Comparison of ENCODE assay signal across 3 cellular contexts in the genomic region with DNA sequence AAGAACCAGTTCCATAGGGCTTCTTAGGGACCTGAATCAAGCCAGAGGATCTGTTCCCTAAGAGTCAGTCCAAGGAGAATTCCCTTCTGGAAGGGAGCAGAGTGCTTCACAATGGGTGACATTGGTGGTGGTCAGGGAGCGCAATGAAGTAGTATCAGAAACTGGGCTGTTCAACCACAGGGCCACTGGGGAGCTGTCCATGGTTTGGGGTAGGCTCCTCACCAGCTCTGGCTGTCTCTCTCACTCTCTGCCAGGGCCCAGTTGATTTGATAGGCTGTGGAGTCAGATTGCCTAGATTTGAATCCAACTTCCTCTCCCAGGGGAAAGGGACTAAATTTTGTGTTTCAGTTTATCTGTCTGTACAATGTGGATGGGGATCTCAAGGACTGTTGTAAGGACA.
A peak's percentile ranks its signal among the peaks of the same experiment; 100 is the strongest.
TF ChIP-seq lines count a peak whose summit lies in the region.

No MANE protein-coding gene starts in this region.

TF ChIP-seq in PFSK-1, 5 proteins besides CTCF, POLR2A, EP300 and RAD21:
- TF ChIP-seq, protein P1, sequence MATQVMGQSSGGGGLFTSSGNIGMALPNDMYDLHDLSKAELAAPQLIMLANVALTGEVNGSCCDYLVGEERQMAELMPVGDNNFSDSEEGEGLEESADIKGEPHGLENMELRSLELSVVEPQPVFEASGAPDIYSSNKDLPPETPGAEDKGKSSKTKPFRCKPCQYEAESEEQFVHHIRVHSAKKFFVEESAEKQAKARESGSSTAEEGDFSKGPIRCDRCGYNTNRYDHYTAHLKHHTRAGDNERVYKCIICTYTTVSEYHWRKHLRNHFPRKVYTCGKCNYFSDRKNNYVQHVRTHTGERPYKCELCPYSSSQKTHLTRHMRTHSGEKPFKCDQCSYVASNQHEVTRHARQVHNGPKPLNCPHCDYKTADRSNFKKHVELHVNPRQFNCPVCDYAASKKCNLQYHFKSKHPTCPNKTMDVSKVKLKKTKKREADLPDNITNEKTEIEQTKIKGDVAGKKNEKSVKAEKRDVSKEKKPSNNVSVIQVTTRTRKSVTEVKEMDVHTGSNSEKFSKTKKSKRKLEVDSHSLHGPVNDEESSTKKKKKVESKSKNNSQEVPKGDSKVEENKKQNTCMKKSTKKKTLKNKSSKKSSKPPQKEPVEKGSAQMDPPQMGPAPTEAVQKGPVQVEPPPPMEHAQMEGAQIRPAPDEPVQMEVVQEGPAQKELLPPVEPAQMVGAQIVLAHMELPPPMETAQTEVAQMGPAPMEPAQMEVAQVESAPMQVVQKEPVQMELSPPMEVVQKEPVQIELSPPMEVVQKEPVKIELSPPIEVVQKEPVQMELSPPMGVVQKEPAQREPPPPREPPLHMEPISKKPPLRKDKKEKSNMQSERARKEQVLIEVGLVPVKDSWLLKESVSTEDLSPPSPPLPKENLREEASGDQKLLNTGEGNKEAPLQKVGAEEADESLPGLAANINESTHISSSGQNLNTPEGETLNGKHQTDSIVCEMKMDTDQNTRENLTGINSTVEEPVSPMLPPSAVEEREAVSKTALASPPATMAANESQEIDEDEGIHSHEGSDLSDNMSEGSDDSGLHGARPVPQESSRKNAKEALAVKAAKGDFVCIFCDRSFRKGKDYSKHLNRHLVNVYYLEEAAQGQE (IDR thresholded peaks at IDR 0.05; ENCODE audit: insufficient read depth in 1 of 2, low read depth in 2 of 2, low read length in 2 of 2) = peak; percentile 79 to 93
- no peak for TF ChIP-seq FOXP2 (optimal IDR thresholded peaks at IDR 0.05; ENCODE audit: borderline replicate concordance, extremely low read depth, extremely low read length, insufficient read depth)

TF ChIP-seq in H1, 55 proteins besides CTCF, POLR2A, EP300 and RAD21 (continued from another document):
- 0 out of 4 replicates have a peak, but pooled peaks have one; percentile 22 to 58 for TF ChIP-seq SIN3A (conservative IDR thresholded peaks at IDR 0.05 in 1 of 2, IDR thresholded peaks at IDR 0.05 in 1 of 2; ENCODE audit: low read depth in 1 of 2, low read length in 2 of 2)
- no peak for TF ChIP-seq BACH1 (IDR thresholded peaks at IDR 0.05; ENCODE audit: low read length)
TF ChIP-seq in H1: peak in this region for 1.

TF ChIP-seq in neural cell, 6 proteins besides CTCF, POLR2A, EP300 and RAD21 (continued from another document):
- TF ChIP-seq, protein P1 (IDR thresholded peaks at IDR 0.05; ENCODE audit: borderline replicate concordance) = peak; percentile 8
